Comparison of ENCODE assay signal across 5 cellular contexts in genomic region chr20:48383252-48383651, GRCh38.
"Had no signal": no experiment of that assay in that cellular context is flagged by ENCODE, and none has a peak within 500 bp of the region (broad histone marks: within the 10 kb centered on the region; RNA-seq: fewer than 3 reads in every experiment).

No MANE protein-coding gene starts in this region.

- H3K36me3 Mint-ChIP-seq: IgD-negative memory B cell had no signal

- H3K27ac ChIP-seq: HL-60 had no signal

- H3K27ac Mint-ChIP-seq: IgD-negative memory B cell had no signal

- FAIRE-seq: K562 had no signal

- DNase-seq: IMR-90, KBM-7 had no signal

- H3K9me3 Mint-ChIP-seq: IgD-negative memory B cell had no signal

- H3K4me3 ChIP-seq: K562 had no signal
